20 cellular contexts compared by ENCODE assay signal in genomic region chr16:48629016-48629415, GRCh38.
"Had no signal": no experiment of that assay in that cellular context is flagged by ENCODE, and none has a peak within 500 bp of the region (broad histone marks: within the 10 kb centered on the region; RNA-seq: fewer than 3 reads in every experiment).

No MANE protein-coding gene starts in this region.

- H3K27ac Mint-ChIP-seq: immature natural killer cell, naive B cell, nephron progenitor cell had no signal

- H3K27me3 ChIP-seq: foreskin keratinocyte, neutrophil, suprapubic skin, thyroid gland, upper lobe of left lung had no signal

- FAIRE-seq: colon, endothelial cell of umbilical vein, keratinocyte had no signal

- H3K36me3 Mint-ChIP-seq: immature natural killer cell, naive B cell had no signal

- H3K36me3 ChIP-seq: neutrophil, suprapubic skin, thyroid gland, upper lobe of left lung had no signal

- H3K9me3 ChIP-seq: neutrophil, suprapubic skin, thyroid gland, upper lobe of left lung had no signal

- H3K4me2 ChIP-seq: smooth muscle cell had no signal

- H3K9me3 Mint-ChIP-seq: immature natural killer cell had no signal

- H3K4me1 ChIP-seq: foreskin keratinocyte, thyroid gland had no signal

- H3K4me3 ChIP-seq: lung, smooth muscle cell, suprapubic skin, thyroid gland, upper lobe of left lung had no signal

- H3K4me3 Mint-ChIP-seq: immature natural killer cell, nephron progenitor cell had no signal

- DNase-seq: dermis blood vessel endothelial cell; erythroblast; foreskin keratinocyte; immature natural killer cell; left ventricle myocardium superior; mesenchymal stem cell; naive B cell; nephron progenitor cell; posterior cingulate gyrus; stimulated activated CD4-positive, alpha-beta T cell treated with anti-CD3 and anti-CD28 coated beads, Interleukin-2, amount 100 ng/mL, for 48 hours; stimulated activated naive CD4-positive, alpha-beta T cell treated with Interleukin-2 at 50 U/mL for 16 hours; thyroid gland had no signal

- ATAC-seq: foreskin keratinocyte, left ventricle myocardium superior had no signal

- H3K27ac ChIP-seq: foreskin keratinocyte, suprapubic skin, thyroid gland, upper lobe of left lung had no signal
